ENCODE assay signal across 10 cellular contexts in the genomic region with DNA sequence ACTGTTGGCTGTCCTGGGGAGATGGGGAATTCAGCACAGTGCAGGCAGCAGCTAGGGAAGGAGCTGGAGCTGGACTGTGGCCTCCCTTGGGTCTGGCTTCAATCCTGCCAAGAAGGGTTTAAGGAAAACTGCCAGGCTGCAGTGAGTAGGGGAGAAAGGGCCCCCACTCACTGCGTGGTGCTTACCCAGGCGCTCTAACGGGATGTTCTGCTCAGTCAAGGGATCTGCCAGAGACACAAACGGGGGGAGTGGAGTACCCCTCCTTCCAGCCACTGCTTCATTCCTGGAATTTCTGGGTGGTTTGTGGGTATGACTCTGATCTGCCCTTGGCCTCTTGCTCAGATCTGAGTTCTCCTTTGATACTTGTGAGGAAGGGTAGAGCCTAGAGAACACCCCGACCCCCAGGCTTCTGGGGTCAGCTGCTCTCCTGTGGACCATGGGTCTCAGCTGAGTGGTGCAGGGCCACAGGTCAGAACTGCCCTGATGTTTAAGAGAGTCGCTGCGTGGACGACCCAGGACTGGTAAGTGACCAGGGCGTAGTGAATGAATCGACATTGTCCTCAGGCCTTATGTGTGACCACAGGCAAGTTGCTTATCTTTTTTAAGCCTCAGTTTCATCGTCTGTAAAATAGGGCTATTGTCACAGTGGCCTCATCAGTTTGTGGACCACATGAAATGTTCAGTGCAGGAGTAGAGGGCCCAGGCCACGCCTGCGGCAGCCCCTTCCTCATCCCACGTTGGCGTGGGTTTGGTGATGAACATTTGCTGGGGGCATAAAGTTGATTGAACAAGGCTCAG. TPM values are rescaled to one million over a fixed set of nuclear protein-coding genes. Genes with fewer than 3 reads are reported as not detected.
DNase-seq lines count a peak whose midpoint lies in the region; ATAC-seq and TF ChIP-seq lines count a peak whose summit lies in the region.
"Had no signal": no experiment of that assay in that cellular context is flagged by ENCODE, and none has a peak within 500 bp of the region (broad histone marks: within the 10 kb centered on the region; RNA-seq: fewer than 3 reads in every experiment).

No MANE protein-coding gene starts in this region.

- no peaks in the 10 kb centered on the region for H3K36me3 Mint-ChIP-seq in stimulated activated memory B cell treated with anti-CD40 and anti-IgM and Interleukin-4, amounts not matched to agents 10 μg/mL and 1 μg/mL and 100 μg/mL, for 72 hours
- H3K36me3 Mint-ChIP-seq: naive B cell had no signal

- peak; percentile 49 for DNase-seq in Ammon's horn (ENCODE audit: low spot score)
- peak; percentile 90 for DNase-seq in adipocyte (ENCODE audit: low read depth)
- DNase-seq in heart right ventricle, result no peak
- DNase-seq in psoas muscle, result peak in 1 of 2 donors; percentile 54
- DNase-seq in NCI-H1417 (lab: John Stamatoyannopoulos, UW), result no peak
- DNase-seq in RPMI8226, result no peak
- DNase-seq: effector memory CD4-positive, alpha-beta T cell; naive B cell had no signal

- no peak for TF ChIP-seq CTCF in heart right ventricle (IDR thresholded peaks at IDR 0.05)
- no peak for TF ChIP-seq CTCF in psoas muscle (IDR thresholded peaks at IDR 0.05)

- no peaks in the 10 kb centered on the region for H3K36me3 ChIP-seq in adipocyte (ENCODE audit: control insufficient read depth, insufficient read depth, low read length, severe bottlenecking)
- peaks cover 0 to 37% (median 0%) of the 10 kb centered on the region in 9 donors for H3K36me3 ChIP-seq in heart right ventricle
- H3K36me3 ChIP-seq in psoas muscle (ENCODE audit: insufficient read depth in 1 of 2, low read depth in 1 of 2), result no peaks in the 10 kb centered on the region

- no peaks in the 10 kb centered on the region for H3K9me3 ChIP-seq in adipocyte (ENCODE audit: control insufficient read depth, low read length)
- no peaks in the 10 kb centered on the region for H3K9me3 ChIP-seq in heart right ventricle
- H3K9me3 ChIP-seq in psoas muscle, result no peaks in the 10 kb centered on the region

- no peak overlapping the region for H3K4me3 Mint-ChIP-seq in stimulated activated memory B cell treated with anti-CD40 and anti-IgM and Interleukin-4, amounts not matched to agents 10 μg/mL and 1 μg/mL and 100 μg/mL, for 72 hours
- H3K4me3 Mint-ChIP-seq: naive B cell had no signal

- peak overlapping the region; percentile 65 for H3K9ac ChIP-seq in adipocyte (ENCODE audit: low read length)

- H3K4me3 ChIP-seq in adipocyte (ENCODE audit: low read length) (no peak overlapping the region), heart right ventricle (no peak overlapping the region), psoas muscle (no peak overlapping the region)

- 72 to 74% methylated on average over 15 of the region's 15 CpGs for WGBS in heart right ventricle, 2 donors
- 58 to 71% (median 61%) methylated on average over 15 of the region's 15 CpGs for WGBS in psoas muscle, 3 donors

- H3K27me3 ChIP-seq in adipocyte (replicated peaks; ENCODE audit: control insufficient read depth, insufficient read depth, low read length), result no peaks in the 10 kb centered on the region
- peaks cover 0 to 3% (median 0%) of the 10 kb centered on the region in 7 donors for H3K27me3 ChIP-seq in heart right ventricle
- peaks cover 0 to 2% (median 0%) of the 10 kb centered on the region in 3 donors for H3K27me3 ChIP-seq in psoas muscle (ENCODE audit: insufficient read depth in 3 of 3, low read length in 2 of 3)

- H3K27ac Mint-ChIP-seq in stimulated activated memory B cell treated with anti-CD40 and anti-IgM and Interleukin-4, amounts not matched to agents 10 μg/mL and 1 μg/mL and 100 μg/mL, for 72 hours, result no peak overlapping the region
- H3K27ac Mint-ChIP-seq: naive B cell had no signal

- H3K9me3 Mint-ChIP-seq in stimulated activated memory B cell treated with anti-CD40 and anti-IgM and Interleukin-4, amounts not matched to agents 10 μg/mL and 1 μg/mL and 100 μg/mL, for 72 hours, result no peaks in the 10 kb centered on the region
- H3K9me3 Mint-ChIP-seq: naive B cell had no signal

- peaks cover 66% of the 10 kb centered on the region for H3K27me3 Mint-ChIP-seq in stimulated activated memory B cell treated with anti-CD40 and anti-IgM and Interleukin-4, amounts not matched to agents 10 μg/mL and 1 μg/mL and 100 μg/mL, for 72 hours

- peaks cover 72% of the 10 kb centered on the region for H3K4me1 ChIP-seq in adipocyte (ENCODE audit: control insufficient read depth, insufficient read depth, low read length)
- H3K4me1 ChIP-seq in heart right ventricle, result peaks cover 0 to 66% (median 53%) of the 10 kb centered on the region in 9 donors
- H3K4me1 ChIP-seq in psoas muscle, result peaks cover 15% of the 10 kb centered on the region

- H3K27ac ChIP-seq in heart right ventricle (peak overlapping the region in 6 of 10 donors; percentile 11 to 47 (median 36)), psoas muscle (peak overlapping the region; percentile 48)

- H3K4me1 Mint-ChIP-seq in stimulated activated memory B cell treated with anti-CD40 and anti-IgM and Interleukin-4, amounts not matched to agents 10 μg/mL and 1 μg/mL and 100 μg/mL, for 72 hours, result no peaks in the 10 kb centered on the region
- H3K4me1 Mint-ChIP-seq: naive B cell had no signal

- intact Hi-C loops in heart right ventricle (cut with DNase I) (no loop called here), psoas muscle (cut with DNase I) (no loop called here)

- ATAC-seq in heart right ventricle, result peak in 4 of 8 donors; percentile 5 to 22 (median 6)
- peak in 1 of 4 donors; percentile 14 for ATAC-seq in psoas muscle
- no peak for ATAC-seq in stimulated activated memory B cell treated with anti-CD40 and anti-IgM and Interleukin-4, amounts not matched to agents 10 μg/mL and 1 μg/mL and 100 μg/mL, for 72 hours
- ATAC-seq in GM19467 (IDR thresholded peaks at IDR 0.05; ENCODE audit: unreplicated experiment), result no peak

RNA-seq across cellular contexts. Expression of a gene that starts 9.6 kb away (rescaled TPM):
- total RNA-seq in heart right ventricle, result 10 to 100 TPM in 7 of 10 donors, 1 to 10 TPM in 3; 7.9 to 48.1 (median 15.2) TPM
- polyA plus RNA-seq in heart right ventricle, result 10 to 100 TPM; 13.2 to 25.0 TPM
- 10 to 100 TPM; 10.2 to 28.6 (median 20.4) TPM for total RNA-seq in psoas muscle
- polyA plus RNA-seq in psoas muscle, result 10 to 100 TPM in 1 of 3 donors, 1 to 10 TPM in 2; 7.1 to 11.5 (median 7.5) TPM

Comparison
In these comparisons a context has a peak if more than half of its experiments do, and no peak if none do; other contexts are left out.
1. DNase-seq: peak in Ammon's horn (single experiment) and adipocyte (single experiment); none in heart right ventricle (0 of 2), NCI-H1417 (0 of 3) and RPMI8226 (single experiment).